In genomic region chr1:54575605-54576004, GRCh38 we compare ENCODE assay signal across 21 cellular contexts. TPM values are rescaled to one million over a fixed set of nuclear protein-coding genes. Genes with fewer than 3 reads are reported as not detected.
"Had no signal": no experiment of that assay in that cellular context is flagged by ENCODE, and none has a peak within 500 bp of the region (broad histone marks: within the 10 kb centered on the region; RNA-seq: fewer than 3 reads in every experiment).

No MANE protein-coding gene starts in this region.

- H3K4me3 Mint-ChIP-seq: activated B cell treated with CpG ODN at 0.5 μM for 24 hours; activated CD4-positive, alpha-beta T cell treated with anti-CD3 and anti-CD28 coated beads, Interleukin-2, amount 10 ng/mL, durations not matched to agents 24 days and 14 days; activated naive CD8-positive, alpha-beta T cell treated with anti-CD3 and anti-CD28 coated beads, Interleukin-2, amount 10 ng/mL, durations not matched to agents 7 days and 5 days; endodermal cell; nephron progenitor cell; stimulated activated naive CD8-positive, alpha-beta T cell treated with anti-CD3 and anti-CD28 coated beads, Interleukin-15, Interleukin-2, amounts not matched to agents 100 ng/mL and 50 ng/mL, for 24 hours had no signal

- H3K27ac ChIP-seq: pancreas, skin epidermis, suprapubic skin had no signal

- DNase-seq: activated B cell treated with CpG ODN at 0.5 μM for 24 hours; activated CD4-positive, alpha-beta T cell treated with anti-CD3 and anti-CD28 coated beads, Interleukin-2, amount 10 ng/mL, durations not matched to agents 24 days and 14 days; activated naive CD4-positive, alpha-beta T cell; activated naive CD8-positive, alpha-beta T cell treated with anti-CD3 and anti-CD28 coated beads, Interleukin-2, amount 10 ng/mL, durations not matched to agents 7 days and 5 days; erythroblast; hippocampal formation; nephron progenitor cell; pancreas; stimulated activated CD4-positive, alpha-beta T cell treated with anti-CD3 and anti-CD28 coated beads, Interleukin-4, amount 100 ng/mL, for 4 hours; stimulated activated CD8-positive, alpha-beta memory T cell treated with anti-CD3 and anti-CD28 coated beads, Interleukin-4, amount 100 ng/mL, for 48 hours; T-helper 2 cell; trophoblast cell had no signal

- H3K4me3 ChIP-seq: pancreas, skin epidermis, suprapubic skin had no signal

- H3K36me3 ChIP-seq: pancreas, suprapubic skin had no signal

- FAIRE-seq: keratinocyte, pancreas had no signal

- H3K4me1 Mint-ChIP-seq: activated B cell treated with CpG ODN at 0.5 μM for 24 hours; activated CD4-positive, alpha-beta T cell treated with anti-CD3 and anti-CD28 coated beads, Interleukin-2, amount 10 ng/mL, durations not matched to agents 24 days and 14 days had no signal

- H3K27me3 Mint-ChIP-seq: activated CD4-positive, alpha-beta T cell treated with anti-CD3 and anti-CD28 coated beads, Interleukin-2, amount 10 ng/mL, durations not matched to agents 24 days and 14 days; activated naive CD8-positive, alpha-beta T cell treated with anti-CD3 and anti-CD28 coated beads, Interleukin-2, amount 10 ng/mL, durations not matched to agents 7 days and 5 days; stimulated activated naive CD8-positive, alpha-beta T cell treated with anti-CD3 and anti-CD28 coated beads, Interleukin-15, Interleukin-2, amounts not matched to agents 100 ng/mL and 50 ng/mL, for 24 hours had no signal

- H3K9me3 Mint-ChIP-seq: activated B cell treated with CpG ODN at 0.5 μM for 24 hours; activated CD4-positive, alpha-beta T cell treated with anti-CD3 and anti-CD28 coated beads, Interleukin-2, amount 10 ng/mL, durations not matched to agents 24 days and 14 days; activated naive CD8-positive, alpha-beta T cell treated with anti-CD3 and anti-CD28 coated beads, Interleukin-2, amount 10 ng/mL, durations not matched to agents 7 days and 5 days; endodermal cell; nephron progenitor cell; stimulated activated naive CD8-positive, alpha-beta T cell treated with anti-CD3 and anti-CD28 coated beads, Interleukin-15, Interleukin-2, amounts not matched to agents 100 ng/mL and 50 ng/mL, for 24 hours had no signal

- H3K36me3 Mint-ChIP-seq: activated naive CD8-positive, alpha-beta T cell treated with anti-CD3 and anti-CD28 coated beads, Interleukin-2, amount 10 ng/mL, durations not matched to agents 7 days and 5 days had no signal

- H3K27ac Mint-ChIP-seq: activated B cell treated with CpG ODN at 0.5 μM for 24 hours; activated CD4-positive, alpha-beta T cell treated with anti-CD3 and anti-CD28 coated beads, Interleukin-2, amount 10 ng/mL, durations not matched to agents 24 days and 14 days; activated naive CD8-positive, alpha-beta T cell treated with anti-CD3 and anti-CD28 coated beads, Interleukin-2, amount 10 ng/mL, durations not matched to agents 7 days and 5 days; endodermal cell; nephron progenitor cell; stimulated activated naive CD8-positive, alpha-beta T cell treated with anti-CD3 and anti-CD28 coated beads, Interleukin-15, Interleukin-2, amounts not matched to agents 100 ng/mL and 50 ng/mL, for 24 hours had no signal

- ATAC-seq: pancreas had no signal

- H3K9me3 ChIP-seq: pancreas, suprapubic skin had no signal

- H3K27me3 ChIP-seq: pancreas, suprapubic skin had no signal

RNA-seq across cellular contexts. Expression of gene FAM151A, which starts 47.7 kb away (rescaled TPM):
- total RNA-seq: activated B cell treated with CpG ODN at 0.5 μM for 24 hours; activated CD4-positive, alpha-beta T cell treated with anti-CD3 and anti-CD28 coated beads, Interleukin-2, amount 10 ng/mL, durations not matched to agents 24 days and 14 days; activated CD8-positive, alpha-beta memory T cell treated with anti-CD3 and anti-CD28 coated beads for 36 hours; activated naive CD8-positive, alpha-beta T cell treated with anti-CD3 and anti-CD28 coated beads, Interleukin-2, amount 10 ng/mL, durations not matched to agents 7 days and 5 days; aorta; dermis microvascular lymphatic vessel endothelial cell; endodermal cell; renal cortical epithelial cell had no signal
